Comparison of ENCODE assay signal across 9 cellular contexts in genomic region chrX:65926095-65927019, GRCh38.
A peak's percentile ranks its signal among the peaks of the same experiment; 100 is the strongest.
DNase-seq lines count a peak whose midpoint lies in the region; ATAC-seq, FAIRE-seq and TF ChIP-seq lines count a peak whose summit lies in the region.
"Had no signal": no experiment of that assay in that cellular context is flagged by ENCODE, and none has a peak within 500 bp of the region (broad histone marks: within the 10 kb centered on the region; RNA-seq: fewer than 3 reads in every experiment).

No MANE protein-coding gene starts in this region.

- no peak for TF ChIP-seq CTCF in Peyer's patch (IDR thresholded peaks at IDR 0.05)
- no peak for TF ChIP-seq CTCF in GM12878 (IDR thresholded peaks at IDR 0.05 in 2 of 3, conservative IDR thresholded peaks at IDR 0.05 in 1 of 3; ENCODE audit: control insufficient read depth in 2 of 3, extremely low read depth in 1 of 3, insufficient read depth in 1 of 3, low read depth in 3 of 3, low read length in 3 of 3)
- TF ChIP-seq CTCF in omental fat pad (IDR thresholded peaks at IDR 0.05) = no peak

- H3K79me2 ChIP-seq in GM12878 (ENCODE audit: control insufficient read depth, insufficient read depth, low read length) = no peaks in the 10 kb centered on the region

- intact Hi-C loops in GM12878 (cut with micrococcal nuclease; ENCODE audit: unreplicated experiment) (no loop called here), posterior vena cava (cut with DNase I) (no loop called here)

- WGBS in GM12878 (ENCODE audit: insufficient coverage, insufficient replicate concordance, low lambda C conversion rate, missing lambda C conversion rate) = 23% methylated on average over 5 of the region's 5 CpGs

- TF ChIP-seq POLR2A in Peyer's patch (IDR thresholded peaks at IDR 0.05) = no peak
- no peak for TF ChIP-seq POLR2A in GM12878 (IDR thresholded peaks at IDR 0.05; ENCODE audit: low read depth, low read length)

- H3K27ac ChIP-seq in Peyer's patch = peak overlapping the region in 1 of 4 donors; percentile 40
- peak overlapping the region; percentile 70 for H3K27ac ChIP-seq in GM12878 (ENCODE audit: control insufficient read depth, insufficient read depth)

- POLR2A ChIA-PET in GM12878 (lab: Charles Lee) = interaction anchor here (0.6 to 0.8 kb wide), 2 partner anchors 59 to 90 kb away, joined by 3 to 5 read pairs; no protein-coding TSS in a partner anchor

- RAD21 ChIA-PET in GM12878 (lab: Charles Lee; ENCODE audit: unreplicated experiment) = interaction anchor here (1.4 kb wide), 1 partner anchor 91 kb away, joined by 4 read pairs; no protein-coding TSS in a partner anchor

- H4K20me1 ChIP-seq in GM12878 (ENCODE audit: control insufficient read depth, insufficient read depth) = no peaks in the 10 kb centered on the region

- H3K4me2 ChIP-seq in GM12878 (ENCODE audit: control insufficient read depth, insufficient read depth) = peak overlapping the region; percentile 24

- no peaks in the 10 kb centered on the region for H3K4me1 ChIP-seq in Peyer's patch
- H3K4me1 ChIP-seq in GM12878 (ENCODE audit: control insufficient read depth, insufficient read depth, low read length) = peaks cover 6% of the 10 kb centered on the region

- no peak for FAIRE-seq in GM12878 (lab: Jason Lieb, UNC)
- FAIRE-seq: G401.6 had no signal

- CTCF ChIA-PET in GM12878 (lab: Yijun Ruan, JAX) = interaction anchor here (0.8 to 1.4 kb wide), 3 partner anchors 36 to 213 kb away, joined by 3 to 5 read pairs (median 4); no protein-coding TSS in a partner anchor

- H3K27me3 ChIP-seq in Peyer's patch (no peaks in the 10 kb centered on the region), GM12878 (replicated peaks in 1 of 2; ENCODE audit: control insufficient read depth in 2 of 2, insufficient read depth in 2 of 2, low read length in 1 of 2) (no peaks in the 10 kb centered on the region)

- DNase-seq in GDM1 (lab: John Stamatoyannopoulos, UW) = peak; percentile 81
- peak in 2 of 3 donors; percentile 46 to 57 for DNase-seq in Peyer's patch
- peak; percentile 48 for DNase-seq in GM12878 (ENCODE audit: low read depth, low spot score)
- DNase-seq in NCI-H446 (lab: John Stamatoyannopoulos, UW) = no peak
- no peak for DNase-seq in omental fat pad (ENCODE audit: low spot score)
- no peak for DNase-seq in posterior vena cava (ENCODE audit: low spot score)
- DNase-seq in iPS-NIHi11 (ENCODE audit: low spot score) = no peak

- TF ChIP-seq EP300 in GM12878 (IDR thresholded peaks at IDR 0.05; ENCODE audit: borderline replicate concordance in 1 of 2, control insufficient read depth in 1 of 2, low read depth in 2 of 2, low read length in 2 of 2) = 0 out of 4 replicates have a peak, but pooled peaks of 1 of the 2 experiments have one; percentile 12

- SMC1A ChIA-PET in GM12878 (lab: Charles Lee; ENCODE audit: uncharacterized antibody, unreplicated experiment) = no interaction called here

- peak; percentile 84 for ATAC-seq in HG02759 (IDR thresholded peaks at IDR 0.05; ENCODE audit: unreplicated experiment)
- peak; percentile 90 for ATAC-seq in GM12878
- ATAC-seq in omental fat pad (ENCODE audit: low FRiP score) = no peak

- no TSS peak for BruUV-seq in GM12878 (replicated peaks; lab: Mats Ljungman, UMichigan)

- H3K4me3 ChIP-seq in Peyer's patch (peak overlapping the region in 1 of 4 donors; percentile 17), GM12878 (no peak overlapping the region)

- peak overlapping the region; percentile 37; the same call in 1 of the 2 replicates for H2AFZ ChIP-seq in GM12878 (ENCODE audit: control insufficient read depth, low read depth, low read length)

- no peak for TF ChIP-seq RAD21 in GM12878 (IDR thresholded peaks at IDR 0.05; ENCODE audit: insufficient read depth, low read depth, low read length)

- in situ Hi-C loops in GM12878 (cut with MboI) = no loop called here

- peak overlapping the region; percentile 48; the same call in 1 of the 2 replicates for H3K9ac ChIP-seq in GM12878 (ENCODE audit: control insufficient read depth, insufficient read depth, low read length)

- H3K9me3 ChIP-seq in Peyer's patch (no peaks in the 10 kb centered on the region), GM12878 (replicated peaks; ENCODE audit: control insufficient read depth, insufficient read depth, low read length) (peaks cover 3% of the 10 kb centered on the region; the same call in 2 of the 3 replicates)

- no peaks in the 10 kb centered on the region for H3K36me3 ChIP-seq in Peyer's patch
- no peaks in the 10 kb centered on the region for H3K36me3 ChIP-seq in GM12878 (ENCODE audit: control insufficient read depth in 2 of 2, insufficient read depth in 2 of 2, low read length in 1 of 2)

TF ChIP-seq in GM12878, 131 proteins besides CTCF, POLR2A, EP300 and RAD21 (continues in another document):
- TF ChIP-seq E2F8 (IDR thresholded peaks at IDR 0.05; ENCODE audit: low read depth, partially characterized antibody) = no peak
- 0 out of 3 replicates have a peak, but pooled peaks of 1 of the 2 experiments have one; percentile 18 for TF ChIP-seq EGR1 (IDR thresholded peaks at IDR 0.05; ENCODE audit: borderline replicate concordance in 1 of 2, low read depth in 2 of 2, low read length in 2 of 2)
- TF ChIP-seq TCF7 (IDR thresholded peaks at IDR 0.05; ENCODE audit: borderline replicate concordance) = peak; percentile 39
- TF ChIP-seq MXI1 (IDR thresholded peaks at IDR 0.05; ENCODE audit: low read depth, low read length) = no peak
- TF ChIP-seq RELA (IDR thresholded peaks at IDR 0.05; ENCODE audit: borderline replicate concordance, partially characterized antibody) = no peak
- no peak for TF ChIP-seq ATF3 (IDR thresholded peaks at IDR 0.05; ENCODE audit: borderline replicate concordance, extremely low read depth, low read depth, low read length)
- no peak for TF ChIP-seq CHD4 (IDR thresholded peaks at IDR 0.05)
- peak; percentile 48 for TF ChIP-seq MYC (IDR thresholded peaks at IDR 0.05; ENCODE audit: insufficient read depth, insufficient read length, insufficient replicate concordance, low read length, severe bottlenecking)
- peak; percentile 59; the same call in 1 of the 2 replicates for TF ChIP-seq FOXM1 (IDR thresholded peaks at IDR 0.05; ENCODE audit: low read depth, low read length)
- no peak for TF ChIP-seq ZNF384 (IDR thresholded peaks at IDR 0.05; ENCODE audit: borderline replicate concordance, low read depth, low read length)
- TF ChIP-seq SUZ12 (IDR thresholded peaks at IDR 0.05; ENCODE audit: unreplicated experiment) = no peak
- TF ChIP-seq PML (IDR thresholded peaks at IDR 0.05; ENCODE audit: low read length) = 0 out of 2 replicates have a peak, but pooled peaks have one; percentile 51
- TF ChIP-seq SUPT20H (IDR thresholded peaks at IDR 0.05; ENCODE audit: borderline replicate concordance, control insufficient read depth, low read depth, low read length) = no peak
- TF ChIP-seq FOXK2 (IDR thresholded peaks at IDR 0.05) = no peak
- no peak for TF ChIP-seq NR2F1 (conservative IDR thresholded peaks at IDR 0.05)
- TF ChIP-seq JUNB (IDR thresholded peaks at IDR 0.05) = peak; percentile 59
- no peak; the same call in 1 of the 2 replicates for TF ChIP-seq ATF2 (IDR thresholded peaks at IDR 0.05; ENCODE audit: low read length)

Comparison
In these comparisons a context has a peak if more than half of its experiments do, and no peak if none do; other contexts are left out.
1. DNase-seq: peak in GDM1 (single experiment), Peyer's patch (2 of 3) and GM12878 (single experiment); none in NCI-H446 (0 of 2), omental fat pad (single experiment), posterior vena cava (single experiment) and iPS-NIHi11 (single experiment).